ENCODE assay signal across 11 cellular contexts in genomic region chr4:169414913-169415312, GRCh38.
"Had no signal": no experiment of that assay in that cellular context is flagged by ENCODE, and none has a peak within 500 bp of the region (broad histone marks: within the 10 kb centered on the region; RNA-seq: fewer than 3 reads in every experiment).

No MANE protein-coding gene starts in this region.

- H3K27ac ChIP-seq: GM23248 had no signal

- FAIRE-seq: H1, H54 had no signal

- H3K36me3 ChIP-seq: HAP-1 had no signal

- H3K4me2 ChIP-seq: GM23338 had no signal

- H3K9me3 Mint-ChIP-seq: GM23338, H9, HFFc6 had no signal

- H3K27ac Mint-ChIP-seq: GM23338, H9, HFFc6 had no signal

- ATAC-seq: GM23338, HCT116 had no signal

- H3K4me3 ChIP-seq: GM23248, GM23338, HAP-1 had no signal

- H3K4me3 Mint-ChIP-seq: GM23338, H9, HFFc6 had no signal

- H3K9me3 ChIP-seq: HAP-1 had no signal

- H3K9ac ChIP-seq: GM23248 had no signal

- DNase-seq: GM23248, GOT3, H7, H9, HCEC 1CT, HFFc6 had no signal

- H3K4me1 ChIP-seq: HAP-1 had no signal

- H2AFZ ChIP-seq: GM23248, GM23338 had no signal
